ENCODE assay signal across 2 cellular contexts in genomic region chr15:25061808-25062550, GRCh38.
TF ChIP-seq lines count a peak whose summit lies in the region.

No MANE protein-coding gene starts in this region.

TF ChIP-seq in HCT116, 20 proteins besides CTCF, POLR2A, EP300 and RAD21 (continued from another document):
- TF ChIP-seq SRF (IDR thresholded peaks at IDR 0.05; ENCODE audit: low read depth) (no peak), EZH2phosphoT487 (IDR thresholded peaks at IDR 0.05; ENCODE audit: borderline replicate concordance) (no peak), CEBPB (IDR thresholded peaks at IDR 0.05; ENCODE audit: low read depth) (no peak), ZNF274 (IDR thresholded peaks at IDR 0.05; ENCODE audit: low read depth, low read length) (peak; percentile 49), SP1 (IDR thresholded peaks at IDR 0.05; ENCODE audit: low read depth) (no peak), REST (IDR thresholded peaks at IDR 0.05; ENCODE audit: low read depth) (no peak), ATF3 (IDR thresholded peaks at IDR 0.05) (no peak)

TF ChIP-seq in H1, 55 proteins besides CTCF, POLR2A, EP300 and RAD21:
- no peak for TF ChIP-seq MAX (IDR thresholded peaks at IDR 0.05)
- TF ChIP-seq ZNF274 (IDR thresholded peaks at IDR 0.05; ENCODE audit: borderline replicate concordance, extremely low read depth, low read length), result peak; percentile 79; the same call in 1 of the 2 replicates
